23 cellular contexts compared by ENCODE assay signal in genomic region chr2:195413944-195414343, GRCh38.
"Had no signal": no experiment of that assay in that cellular context is flagged by ENCODE, and none has a peak within 500 bp of the region (broad histone marks: within the 10 kb centered on the region; RNA-seq: fewer than 3 reads in every experiment).

No MANE protein-coding gene starts in this region.

- H3K27ac ChIP-seq: sigmoid colon, suprapubic skin, transverse colon, uterus had no signal

- H3K27me3 Mint-ChIP-seq: activated CD4-positive, alpha-beta memory T cell treated with anti-CD3 and anti-CD28 coated beads, Interleukin-2, amount 10 ng/mL, durations not matched to agents 7 days and 5 days; activated CD8-positive, alpha-beta memory T cell treated with anti-CD3 and anti-CD28 coated beads, Interleukin-2, amount 10 ng/mL, durations not matched to agents 7 days and 5 days; stimulated activated naive CD8-positive, alpha-beta T cell treated with anti-CD3 and anti-CD28 coated beads, Interleukin-15, Interleukin-2, amounts not matched to agents 100 ng/mL and 50 ng/mL, for 24 hours had no signal

- H3K36me3 ChIP-seq: sigmoid colon, suprapubic skin, transverse colon, uterus had no signal

- DNase-seq: activated CD4-positive, alpha-beta memory T cell treated with anti-CD3 and anti-CD28 coated beads, Interleukin-2, amount 10 ng/mL, durations not matched to agents 7 days and 5 days; activated CD4-positive, alpha-beta T cell treated with anti-CD3 and anti-CD28 coated beads for 48 hours; activated CD4-positive, CD25-positive, alpha-beta regulatory T cell; activated CD8-positive, alpha-beta memory T cell treated with anti-CD3 and anti-CD28 coated beads, Interleukin-2, amount 10 ng/mL, durations not matched to agents 7 days and 5 days; activated naive CD4-positive, alpha-beta T cell treated with anti-CD3 and anti-CD28 coated beads for 36 hours; caudate nucleus; foreskin melanocyte; glutamatergic neuron; hippocampal formation; islet precursor cell; nephron progenitor cell; nucleus accumbens; sigmoid colon; stimulated activated CD8-positive, alpha-beta memory T cell treated with anti-CD3 and anti-CD28 coated beads, Interleukin-4, amount 100 ng/mL, for 48 hours; T-helper 9 cell; transverse colon; uterus had no signal

- H3K27me3 ChIP-seq: sigmoid colon, suprapubic skin, transverse colon, uterus had no signal

- H3K4me1 Mint-ChIP-seq: activated CD8-positive, alpha-beta memory T cell treated with anti-CD3 and anti-CD28 coated beads, Interleukin-2, amount 10 ng/mL, durations not matched to agents 7 days and 5 days had no signal

- H3K4me1 ChIP-seq: sigmoid colon, suprapubic skin, transverse colon, uterus had no signal

- H3K9me3 Mint-ChIP-seq: activated CD4-positive, alpha-beta memory T cell treated with anti-CD3 and anti-CD28 coated beads, Interleukin-2, amount 10 ng/mL, durations not matched to agents 7 days and 5 days; activated naive CD4-positive, alpha-beta T cell treated with anti-CD3 and anti-CD28 coated beads for 36 hours; activated T-helper 2 cell treated with anti-CD3 and anti-CD28 coated beads, Interferon-gamma antibody, Interleukin-2, Interleukin-4, amounts not matched to agents 10 μg/mL and 5 μg/mL and 100 μg/mL, durations not matched to agents 14 hours and 24 hours and 36 hours; nephron progenitor cell; stimulated activated naive CD8-positive, alpha-beta T cell treated with anti-CD3 and anti-CD28 coated beads, Interleukin-15, Interleukin-2, amounts not matched to agents 100 ng/mL and 50 ng/mL, for 24 hours had no signal

- H3K36me3 Mint-ChIP-seq: brain had no signal

- H3K9me3 ChIP-seq: sigmoid colon, suprapubic skin, transverse colon, uterus had no signal

- H3K4me3 ChIP-seq: lung, sigmoid colon, suprapubic skin, transverse colon, uterus had no signal

- FAIRE-seq: colon had no signal

- H3K4me3 Mint-ChIP-seq: activated CD4-positive, alpha-beta memory T cell treated with anti-CD3 and anti-CD28 coated beads, Interleukin-2, amount 10 ng/mL, durations not matched to agents 7 days and 5 days; activated CD8-positive, alpha-beta memory T cell treated with anti-CD3 and anti-CD28 coated beads, Interleukin-2, amount 10 ng/mL, durations not matched to agents 7 days and 5 days; activated naive CD4-positive, alpha-beta T cell treated with anti-CD3 and anti-CD28 coated beads for 36 hours; brain; nephron progenitor cell; stimulated activated naive CD8-positive, alpha-beta T cell treated with anti-CD3 and anti-CD28 coated beads, Interleukin-15, Interleukin-2, amounts not matched to agents 100 ng/mL and 50 ng/mL, for 24 hours had no signal

- ATAC-seq: activated CD8-positive, alpha-beta memory T cell treated with anti-CD3 and anti-CD28 coated beads, Interleukin-2, amount 10 ng/mL, durations not matched to agents 7 days and 5 days had no signal

- H3K27ac Mint-ChIP-seq: activated CD4-positive, alpha-beta memory T cell treated with anti-CD3 and anti-CD28 coated beads, Interleukin-2, amount 10 ng/mL, durations not matched to agents 7 days and 5 days; activated CD8-positive, alpha-beta memory T cell treated with anti-CD3 and anti-CD28 coated beads, Interleukin-2, amount 10 ng/mL, durations not matched to agents 7 days and 5 days; activated naive CD4-positive, alpha-beta T cell treated with anti-CD3 and anti-CD28 coated beads for 36 hours; activated T-helper 2 cell treated with anti-CD3 and anti-CD28 coated beads, Interferon-gamma antibody, Interleukin-2, Interleukin-4, amounts not matched to agents 10 μg/mL and 5 μg/mL and 100 μg/mL, durations not matched to agents 14 hours and 24 hours and 36 hours; nephron progenitor cell; stimulated activated naive CD8-positive, alpha-beta T cell treated with anti-CD3 and anti-CD28 coated beads, Interleukin-15, Interleukin-2, amounts not matched to agents 100 ng/mL and 50 ng/mL, for 24 hours had no signal
